9 cellular contexts compared by ENCODE assay signal in the genomic region with DNA sequence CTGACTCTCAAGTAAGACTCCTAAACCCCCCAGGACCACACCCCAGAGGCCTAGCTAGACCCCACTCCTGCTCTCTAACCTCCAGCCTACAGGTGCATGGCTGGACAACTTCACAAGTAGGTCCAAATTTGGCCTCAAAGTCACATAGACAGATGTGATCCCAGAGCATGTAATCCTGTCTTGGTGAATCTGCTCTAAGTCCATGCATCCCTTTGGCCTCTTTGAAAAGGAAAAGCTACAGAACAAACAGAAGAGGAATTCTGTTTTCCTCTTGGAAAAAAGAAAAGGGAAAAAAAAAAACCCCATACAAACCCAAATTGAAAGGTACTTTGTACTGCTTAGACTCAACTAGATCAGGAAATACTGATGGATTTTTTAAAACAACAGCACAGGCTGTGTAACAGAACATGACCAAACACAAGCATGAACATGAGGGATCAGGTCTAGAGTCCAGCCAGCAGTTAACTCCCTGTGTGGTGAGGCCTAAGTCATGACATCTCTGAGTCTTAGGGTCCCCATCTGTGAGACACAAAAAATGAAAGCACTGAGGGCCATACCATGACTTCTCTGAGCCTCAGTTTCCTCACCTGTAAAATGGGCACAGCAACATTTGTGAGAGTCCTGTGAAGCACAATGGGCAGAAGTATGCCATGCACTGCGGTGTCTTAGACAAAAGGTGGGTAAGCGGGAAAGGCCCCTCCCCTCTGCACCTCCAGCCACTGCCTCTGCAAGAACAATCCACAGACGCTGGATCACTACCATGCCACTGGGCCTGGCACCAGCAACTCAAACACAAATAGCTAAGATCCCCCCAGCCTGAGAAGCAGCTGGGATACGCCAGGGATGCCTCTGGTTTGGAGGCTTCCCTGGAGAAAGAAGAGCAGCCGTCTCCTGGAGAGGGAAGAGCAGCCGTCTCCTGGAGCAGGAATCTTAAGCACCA. TPM values are rescaled to one million over a fixed set of nuclear protein-coding genes. Genes with fewer than 3 reads are reported as not detected.
DNase-seq lines count a peak whose midpoint lies in the region; ATAC-seq and TF ChIP-seq lines count a peak whose summit lies in the region.
"Had no signal": no experiment of that assay in that cellular context is flagged by ENCODE, and none has a peak within 500 bp of the region (broad histone marks: within the 10 kb centered on the region; RNA-seq: fewer than 3 reads in every experiment).

No MANE protein-coding gene starts in this region.

- H3K9me3 Mint-ChIP-seq in stimulated activated naive CD8-positive, alpha-beta T cell treated with anti-CD3 and anti-CD28 coated beads, Interleukin-15, amount 100 ng/mL, for 72 hours, result no peaks in the 10 kb centered on the region
- H3K9me3 Mint-ChIP-seq: activated CD4-positive, alpha-beta memory T cell treated with anti-CD3 and anti-CD28 coated beads for 36 hours had no signal

- no peak for TF ChIP-seq POLR2A in ovary (IDR thresholded peaks at IDR 0.05)

- H3K27ac ChIP-seq in left ventricle myocardium inferior (replicated peaks), result peak overlapping the region; percentile 88
- H3K27ac ChIP-seq in ovary, result peak overlapping the region; percentile 77 to 94
- H3K27ac ChIP-seq in aorta (ENCODE audit: low read depth in 1 of 2, low read length in 2 of 2), result peak overlapping the region in 1 of 2 donors; percentile 41

- H3K36me3 ChIP-seq in left ventricle myocardium inferior (no peaks in the 10 kb centered on the region), ovary (no peaks in the 10 kb centered on the region), aorta (ENCODE audit: control insufficient read depth in 1 of 2, insufficient read depth in 2 of 2, low read length in 1 of 2) (no peaks in the 10 kb centered on the region)

- H3K27me3 ChIP-seq in left ventricle myocardium inferior (ENCODE audit: low read depth) (no peaks in the 10 kb centered on the region), ovary (no peaks in the 10 kb centered on the region), aorta (ENCODE audit: control insufficient read depth in 1 of 2, insufficient read depth in 2 of 2, low read length in 1 of 2) (no peaks in the 10 kb centered on the region)

- TF ChIP-seq CTCF in left ventricle myocardium inferior (IDR thresholded peaks at IDR 0.05; ENCODE audit: borderline replicate concordance) (no peak), ovary (IDR thresholded peaks at IDR 0.05) (no peak)

- no peak for ATAC-seq in stimulated activated naive CD8-positive, alpha-beta T cell treated with anti-CD3 and anti-CD28 coated beads, Interleukin-15, amount 100 ng/mL, for 72 hours
- ATAC-seq in stimulated activated naive CD8-positive, alpha-beta T cell treated with anti-CD3 and anti-CD28 coated beads, Interleukin-15, Interleukin-2, amounts not matched to agents 100 U/mL and 50 U/mL, for 24 hours, result no peak
- ATAC-seq in aorta (ENCODE audit: low FRiP score), result peak; percentile 30

- H3K27ac Mint-ChIP-seq in stimulated activated naive CD8-positive, alpha-beta T cell treated with anti-CD3 and anti-CD28 coated beads, Interleukin-15, amount 100 ng/mL, for 72 hours, result peak overlapping the region; percentile 43 to 90
- H3K27ac Mint-ChIP-seq: activated CD4-positive, alpha-beta memory T cell treated with anti-CD3 and anti-CD28 coated beads for 36 hours had no signal

- peak overlapping the region; percentile 17 for H3K4me3 ChIP-seq in left ventricle myocardium inferior
- H3K4me3 ChIP-seq in ovary, result no peak overlapping the region
- no peak overlapping the region for H3K4me3 ChIP-seq in aorta (ENCODE audit: low read length in 2 of 2)

- no peak for TF ChIP-seq EP300 in ovary (IDR thresholded peaks at IDR 0.05)

- WGBS in ovary, 3 donors, result 45 to 63% (median 54%) methylated on average over 6 of the region's 6 CpGs
- 90 to 93% methylated on average over 6 of the region's 6 CpGs for WGBS in aorta, 2 donors

- intact Hi-C loops in left ventricle myocardium inferior (cut with micrococcal nuclease), result no loop called here
- intact Hi-C loops in ovary (cut with DNase I), result loop anchor here in 1 of 4 donors (5.0 kb wide), 1 partner anchor 79 kb away; no protein-coding TSS in a partner anchor
- intact Hi-C loops in aorta (cut with DNase I), result no loop called here

- peaks cover 49% of the 10 kb centered on the region for H3K4me1 Mint-ChIP-seq in stimulated activated naive CD8-positive, alpha-beta T cell treated with anti-CD3 and anti-CD28 coated beads, Interleukin-15, amount 100 ng/mL, for 72 hours

- H3K9me3 ChIP-seq in left ventricle myocardium inferior (replicated peaks) (no peaks in the 10 kb centered on the region), ovary (no peaks in the 10 kb centered on the region), aorta (ENCODE audit: control insufficient read depth, low read length) (no peaks in the 10 kb centered on the region)

- DNase-seq in stimulated activated naive CD8-positive, alpha-beta T cell treated with anti-CD3 and anti-CD28 coated beads, Interleukin-15, amount 100 ng/mL, for 72 hours, result no peak
- DNase-seq in stimulated activated naive CD8-positive, alpha-beta T cell treated with anti-CD3 and anti-CD28 coated beads, Interleukin-15, Interleukin-2, amounts not matched to agents 100 U/mL and 50 U/mL, for 24 hours, result no peak
- DNase-seq in left ventricle myocardium inferior (no peak), ovary (peak in 1 of 5 donors; percentile 27), aorta (no peak), T1000 (lab: John Stamatoyannopoulos, UW) (no peak), G401 (ENCODE audit: low spot score) (no peak)
- DNase-seq in activated effector memory CD4-positive, alpha-beta T cell treated with anti-CD3 and anti-CD28 coated beads, Interleukin-2, amount 50 U/mL, for 16 hours, result no peak
- DNase-seq: activated CD4-positive, alpha-beta memory T cell treated with anti-CD3 and anti-CD28 coated beads for 36 hours had no signal

- H3K4me3 Mint-ChIP-seq in stimulated activated naive CD8-positive, alpha-beta T cell treated with anti-CD3 and anti-CD28 coated beads, Interleukin-15, amount 100 ng/mL, for 72 hours, result no peak overlapping the region
- H3K4me3 Mint-ChIP-seq: activated CD4-positive, alpha-beta memory T cell treated with anti-CD3 and anti-CD28 coated beads for 36 hours had no signal

- in situ Hi-C loops in G401 (cut with HindIII; ENCODE audit: low sequenced_read_pairs), result no loop called here

- no peaks in the 10 kb centered on the region for H3K27me3 Mint-ChIP-seq in stimulated activated naive CD8-positive, alpha-beta T cell treated with anti-CD3 and anti-CD28 coated beads, Interleukin-15, amount 100 ng/mL, for 72 hours
- H3K27me3 Mint-ChIP-seq: activated CD4-positive, alpha-beta memory T cell treated with anti-CD3 and anti-CD28 coated beads for 36 hours had no signal

- H3K4me1 ChIP-seq in left ventricle myocardium inferior (peaks cover 68% of the 10 kb centered on the region), ovary (ENCODE audit: insufficient read depth) (peaks cover 36% of the 10 kb centered on the region), aorta (ENCODE audit: control insufficient read depth in 1 of 2, insufficient read depth in 2 of 2, low read length in 2 of 2) (no peaks in the 10 kb centered on the region)

RNA-seq across cellular contexts. Expression of a gene that starts 9.9 kb away (rescaled TPM):
- 18.4 TPM for total RNA-seq in left ventricle myocardium inferior
- total RNA-seq in ovary, result 10 to 100 TPM; 11.1 to 71.8 (median 38.2) TPM
- 10 to 100 TPM; 11.1 to 12.5 TPM for polyA plus RNA-seq in ovary
- total RNA-seq in aorta, result 10 to 100 TPM; 18.1 to 32.4 TPM
- polyA plus RNA-seq in aorta, result 1 to 10 TPM; 1.1 to 5.3 TPM
- total RNA-seq in G401 (2014; rRNA removed; shearing (Covaris generic)), result 0.06 and 1.9 TPM in 2 replicates
